In genomic region chr4:161653697-161654096, GRCh38 we compare ENCODE assay signal across 1 cellular context.
TF ChIP-seq lines count a peak whose summit lies in the region.

No MANE protein-coding gene starts in this region.

TF ChIP-seq in WTC11, 78 proteins besides CTCF, POLR2A, EP300 and RAD21 (continued from another document):
- TF ChIP-seq AFF4 (CRISPR knock-in tag; IDR thresholded peaks at IDR 0.05; ENCODE audit: borderline replicate concordance) (no peak), ZBTB43 (CRISPR knock-in tag; IDR thresholded peaks at IDR 0.05) (no peak), ETV6 (CRISPR knock-in tag; IDR thresholded peaks at IDR 0.05) (no peak), ZNF219 (CRISPR knock-in tag; IDR thresholded peaks at IDR 0.05; ENCODE audit: borderline replicate concordance) (no peak), TEAD1 (CRISPR knock-in tag; IDR thresholded peaks at IDR 0.05) (no peak)
